ENCODE assay signal across 8 cellular contexts in the genomic region with DNA sequence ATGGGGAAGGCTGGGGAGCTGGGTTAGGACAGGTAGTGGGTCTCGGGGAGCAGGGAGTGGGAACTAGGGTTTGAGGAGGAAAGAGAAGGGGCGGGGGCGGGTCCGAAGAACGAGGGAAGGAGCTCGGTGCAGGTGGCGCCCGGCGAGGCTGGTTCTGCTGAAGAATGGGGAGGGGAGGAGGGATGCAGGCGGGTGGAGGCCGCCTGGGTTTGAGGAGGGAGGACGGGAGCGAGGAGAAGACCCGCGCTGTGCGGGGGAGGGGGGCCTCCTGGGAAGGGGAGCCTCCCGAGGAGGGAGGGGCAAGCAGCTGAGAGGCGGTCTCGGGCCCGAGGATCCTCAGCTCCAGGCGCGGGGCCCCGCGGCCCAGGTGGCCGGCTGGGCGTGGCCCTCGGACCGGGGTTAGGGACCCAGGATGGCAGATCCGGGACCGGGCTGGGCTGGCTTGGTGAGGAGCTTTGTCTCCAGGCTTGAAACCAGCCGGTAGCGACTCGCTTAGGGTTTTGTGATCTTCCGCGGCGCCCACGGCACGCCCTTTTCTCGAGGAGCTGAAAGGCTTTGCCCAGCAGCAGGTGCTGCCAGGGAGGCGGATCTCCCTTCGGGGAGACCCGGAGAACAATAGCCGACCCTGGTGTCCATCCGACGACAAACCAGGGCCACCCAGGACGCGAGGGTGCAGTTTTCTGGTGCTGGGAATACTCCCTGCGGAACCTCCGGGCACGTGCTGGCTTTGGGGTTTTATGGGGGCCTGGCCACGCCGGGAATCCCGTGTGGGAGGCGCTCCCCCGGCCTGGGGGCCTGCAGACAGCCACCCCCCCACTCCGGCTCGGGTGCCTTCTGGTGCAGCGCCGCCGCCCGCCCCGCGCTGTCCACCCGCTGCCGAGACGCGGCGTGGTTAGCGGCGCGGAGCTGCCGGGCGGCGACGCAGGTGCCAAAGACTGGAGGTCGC. TPM values are rescaled to one million over a fixed set of nuclear protein-coding genes. Genes with fewer than 3 reads are reported as not detected.
DNase-seq lines count a peak whose midpoint lies in the region; TF ChIP-seq lines count a peak whose summit lies in the region.

No MANE protein-coding gene starts in this region.

- H3K36me3 ChIP-seq in Peyer's patch (no peaks in the 10 kb centered on the region), endodermal cell (ENCODE audit: control insufficient read depth, insufficient read depth, low read length) (no peaks in the 10 kb centered on the region), uterus (no peaks in the 10 kb centered on the region)

- peaks cover 61% of the 10 kb centered on the region for H3K27me3 Mint-ChIP-seq in T-helper 2 cell treated with Interferon-gamma antibody and Interleukin-4, amounts not matched to agents 5 μg/mL and 100 μg/mL, for 36 hours (ENCODE audit: low read depth)
- H3K27me3 Mint-ChIP-seq in endodermal cell (ENCODE audit: insufficient read depth): peaks cover 88% of the 10 kb centered on the region

- 3% methylated on average over 33 to 76 of the region's 76 CpGs for WGBS in endodermal cell (ENCODE audit: insufficient coverage in 1 of 2, insufficient read length in 1 of 2), 2 experiments

- H3K27me3 ChIP-seq in Peyer's patch (peaks cover 0 to 38% of the 10 kb centered on the region in 2 donors), endodermal cell (ENCODE audit: control insufficient read depth, insufficient read depth, low read length, poor library complexity, severe bottlenecking) (peaks cover 93% of the 10 kb centered on the region), uterus (peaks cover 33 to 40% of the 10 kb centered on the region in 2 donors)

- intact Hi-C loops in uterus (cut with DNase I; ENCODE audit: low total_unique reads): loop anchor here (5.0 kb wide), 1 partner anchor 93 kb away; no protein-coding TSS in a partner anchor

- DNase-seq in T-helper 2 cell treated with Interferon-gamma antibody and Interleukin-4, amounts not matched to agents 5 μg/mL and 100 μg/mL, for 36 hours (ENCODE audit: low spot score): no peak
- DNase-seq in T-helper 2 cell (no peak), Peyer's patch (no peak), endodermal cell (peak; percentile 81), NCI-H226 (no peak), GDM1 (lab: John Stamatoyannopoulos, UW) (no peak), uterus (no peak)
- peak; percentile 6 for DNase-seq in stimulated activated CD4-positive, alpha-beta T cell treated with anti-CD3 and anti-CD28 coated beads, Interleukin-4, amount 100 ng/mL, for 1 hour

- no peaks in the 10 kb centered on the region for H3K36me3 Mint-ChIP-seq in T-helper 2 cell treated with Interferon-gamma antibody and Interleukin-4, amounts not matched to agents 5 μg/mL and 100 μg/mL, for 36 hours (ENCODE audit: low read depth)
- H3K36me3 Mint-ChIP-seq in endodermal cell (ENCODE audit: low read depth): no peaks in the 10 kb centered on the region

- no peak for TF ChIP-seq CTCF in Peyer's patch (IDR thresholded peaks at IDR 0.05)
- TF ChIP-seq CTCF in endodermal cell (conservative IDR thresholded peaks at IDR 0.05): no peak
- no peak for TF ChIP-seq CTCF in uterus (IDR thresholded peaks at IDR 0.05)

- H3K4me3 Mint-ChIP-seq in T-helper 2 cell treated with Interferon-gamma antibody and Interleukin-4, amounts not matched to agents 5 μg/mL and 100 μg/mL, for 36 hours: peak overlapping the region; percentile 43
- peak overlapping the region; percentile 55 for H3K4me3 Mint-ChIP-seq in endodermal cell

- H3K4me1 ChIP-seq in Peyer's patch (peaks cover 0 to 34% (median 24%) of the 10 kb centered on the region in 4 donors), endodermal cell (ENCODE audit: control insufficient read depth, insufficient read depth, low read length) (peaks cover 4% of the 10 kb centered on the region), uterus (peaks cover 0 to 23% of the 10 kb centered on the region in 2 donors)

- no peak overlapping the region for H3K9ac ChIP-seq in endodermal cell (ENCODE audit: extremely low read depth, low read length, poor library complexity, severe bottlenecking)

- TF ChIP-seq POLR2A in Peyer's patch (IDR thresholded peaks at IDR 0.05) (no peak), uterus (IDR thresholded peaks at IDR 0.05) (no peak)

- H3K27ac ChIP-seq in Peyer's patch (no peak overlapping the region), endodermal cell (ENCODE audit: low read depth, low read length) (peak overlapping the region; percentile 87), uterus (no peak overlapping the region)

- peaks cover 3% of the 10 kb centered on the region for H3K4me1 Mint-ChIP-seq in T-helper 2 cell treated with Interferon-gamma antibody and Interleukin-4, amounts not matched to agents 5 μg/mL and 100 μg/mL, for 36 hours (ENCODE audit: low read depth)
- H3K4me1 Mint-ChIP-seq in endodermal cell: peaks cover 6% of the 10 kb centered on the region

- H3K9me3 Mint-ChIP-seq in T-helper 2 cell treated with Interferon-gamma antibody and Interleukin-4, amounts not matched to agents 5 μg/mL and 100 μg/mL, for 36 hours: no peaks in the 10 kb centered on the region
- no peaks in the 10 kb centered on the region for H3K9me3 Mint-ChIP-seq in endodermal cell

- H3K27ac Mint-ChIP-seq in T-helper 2 cell treated with Interferon-gamma antibody and Interleukin-4, amounts not matched to agents 5 μg/mL and 100 μg/mL, for 36 hours: no peak overlapping the region
- no peak overlapping the region for H3K27ac Mint-ChIP-seq in endodermal cell

- peak overlapping the region in 3 of 4 donors; percentile 42 to 48 (median 43) for H3K4me3 ChIP-seq in Peyer's patch
- H3K4me3 ChIP-seq in endodermal cell (ENCODE audit: low read length): peak overlapping the region; percentile 76
- no peak overlapping the region for H3K4me3 ChIP-seq in uterus

- H3K9me3 ChIP-seq in Peyer's patch: no peaks in the 10 kb centered on the region
- H3K9me3 ChIP-seq in endodermal cell (ENCODE audit: control insufficient read depth, low read length): no peaks in the 10 kb centered on the region
- no peaks in the 10 kb centered on the region for H3K9me3 ChIP-seq in uterus

RNA-seq across cellular contexts. Expression of a gene that starts 1.4 kb away (rescaled TPM):
- total RNA-seq in Peyer's patch: under 1 TPM in 2 of 4 donors, not detected in 2; 0.13 to 0.83 TPM
- 1 to 10 TPM; 3.1 to 3.5 TPM for total RNA-seq in endodermal cell
- polyA plus RNA-seq in endodermal cell (2013, experiment 1 of 2): 115 TPM
- polyA plus RNA-seq in endodermal cell (2013, experiment 2 of 2): 106 TPM
- 1 to 10 TPM in 1 of 4 donors, not detected in 3; 1.8 TPM for total RNA-seq in uterus

Comparison
In these comparisons a context has a peak if more than half of its experiments do, and no peak if none do; other contexts are left out.
1. DNase-seq: peak in endodermal cell (single experiment) and stimulated activated CD4-positive, alpha-beta T cell treated with anti-CD3 and anti-CD28 coated beads, Interleukin-4, amount 100 ng/mL, for 1 hour (single experiment); none in T-helper 2 cell treated with Interferon-gamma antibody and Interleukin-4, amounts not matched to agents 5 μg/mL and 100 μg/mL, for 36 hours (single experiment), T-helper 2 cell (0 of 5), Peyer's patch (0 of 3), NCI-H226 (single experiment), GDM1 (single experiment) and uterus (0 of 2).
2. H3K4me3 ChIP-seq: peak in Peyer's patch (3 of 4) and endodermal cell (single experiment); none in uterus (0 of 2).